In the genomic region with DNA sequence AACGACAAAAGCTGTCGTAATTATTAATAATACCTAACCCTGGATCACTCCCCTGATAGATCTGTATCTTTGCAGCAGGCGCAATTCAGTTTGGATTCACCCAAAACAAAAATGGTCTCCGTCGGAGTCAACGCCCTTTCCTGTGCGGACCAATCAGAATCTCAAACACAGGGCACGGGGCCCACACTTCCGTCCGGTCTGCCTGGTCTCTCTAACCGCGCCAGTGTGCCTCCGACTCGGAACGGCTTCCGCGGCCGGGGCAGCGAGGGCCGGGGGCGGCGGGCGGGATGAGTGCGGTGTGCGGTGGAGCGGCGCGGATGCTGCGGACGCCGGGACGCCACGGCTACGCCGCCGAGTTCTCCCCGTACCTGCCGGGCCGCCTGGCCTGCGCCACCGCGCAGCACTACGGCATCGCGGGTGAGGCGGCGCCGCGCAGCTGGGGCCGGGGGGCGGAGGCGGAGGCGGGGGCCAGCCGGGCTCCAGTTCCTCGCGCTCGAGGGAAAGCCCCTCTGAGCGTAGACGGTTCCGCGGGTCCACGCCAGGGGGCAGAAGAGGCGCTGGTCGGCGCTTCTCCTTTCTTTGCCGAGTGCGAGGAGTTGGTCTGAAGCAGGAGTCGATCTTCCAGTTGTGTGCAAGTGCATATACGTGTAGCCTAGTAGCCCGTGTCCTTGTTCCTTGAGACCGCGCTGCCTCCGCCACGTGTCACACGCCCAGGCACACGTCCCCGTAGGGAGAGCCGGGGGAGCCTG, we compare ENCODE assay signal across 8 cellular contexts.
DNase-seq lines count a peak whose midpoint lies in the region; ATAC-seq and FAIRE-seq lines count a peak whose summit lies in the region.

A gene with protein sequence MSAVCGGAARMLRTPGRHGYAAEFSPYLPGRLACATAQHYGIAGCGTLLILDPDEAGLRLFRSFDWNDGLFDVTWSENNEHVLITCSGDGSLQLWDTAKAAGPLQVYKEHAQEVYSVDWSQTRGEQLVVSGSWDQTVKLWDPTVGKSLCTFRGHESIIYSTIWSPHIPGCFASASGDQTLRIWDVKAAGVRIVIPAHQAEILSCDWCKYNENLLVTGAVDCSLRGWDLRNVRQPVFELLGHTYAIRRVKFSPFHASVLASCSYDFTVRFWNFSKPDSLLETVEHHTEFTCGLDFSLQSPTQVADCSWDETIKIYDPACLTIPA (plus strand): TSS at position 214 of the 749 bp plus-strand sequence. CDS start 74 bp downstream, at position 288.

- ATAC-seq in GM19023 (IDR thresholded peaks at IDR 0.05; ENCODE audit: unreplicated experiment) = peak; percentile 96
- ATAC-seq in HG03196 (IDR thresholded peaks at IDR 0.05; ENCODE audit: unreplicated experiment) = peak; percentile 98
- peak; percentile 94 for ATAC-seq in central memory CD8-positive, alpha-beta T cell (replicated peaks; ENCODE audit: extremely low read depth, poor library complexity, severe bottlenecking)

- H3K4me1 Mint-ChIP-seq in central memory CD8-positive, alpha-beta T cell = peaks cover 41% of the 10 kb centered on the region

- peak; percentile 93 for DNase-seq in AG20443 (ENCODE audit: low spot score)
- DNase-seq in NCI-H2227 treated with DMSO at 0.1 percent for 48 hours (lab: John Stamatoyannopoulos, UW) = peak; percentile 76
- DNase-seq in activated CD4-positive, CD25-positive, alpha-beta regulatory T cell treated with anti-CD3 and anti-CD28 coated beads, Interleukin-2, amount 50 U/mL, for 16 hours (ENCODE audit: low read depth, low spot score) = peak; percentile 76
- DNase-seq in central memory CD8-positive, alpha-beta T cell (ENCODE audit: low spot score in 2 of 2) = peak; percentile 78 to 84
- peak; percentile 74 to 83 for DNase-seq in stimulated activated CD4-positive, alpha-beta T cell treated with anti-CD3 and anti-CD28 coated beads, Interleukin-12 subunit alpha, Interleukin-12 subunit beta, amount 100 ng/mL, for 24 hours (ENCODE audit: low read depth in 2 of 2)

- peaks cover 13% of the 10 kb centered on the region for H3K27me3 Mint-ChIP-seq in central memory CD8-positive, alpha-beta T cell

- no peaks in the 10 kb centered on the region for H3K9me3 Mint-ChIP-seq in central memory CD8-positive, alpha-beta T cell

- H3K27ac Mint-ChIP-seq in central memory CD8-positive, alpha-beta T cell (ENCODE audit: low read depth) = peak within 1 kb of the TSS; percentile 95

- H3K36me3 Mint-ChIP-seq in central memory CD8-positive, alpha-beta T cell (ENCODE audit: insufficient read depth) = peaks cover 21% of the 10 kb centered on the region

- H3K4me3 Mint-ChIP-seq in central memory CD8-positive, alpha-beta T cell = peak within 1 kb of the TSS; percentile 90

- FAIRE-seq in islet of Langerhans (lab: Jason Lieb, UNC) = peak; percentile 97

Comparison
In these comparisons a context has a peak if more than half of its experiments do, and no peak if none do; other contexts are left out.
1. Peak in every context shown above with its lines: DNase-seq and ATAC-seq.